ENCODE assay signal across 21 cellular contexts in genomic region chr20:52346797-52347196, GRCh38.
DNase-seq lines count a peak whose midpoint lies in the region; ATAC-seq, FAIRE-seq and TF ChIP-seq lines count a peak whose summit lies in the region.
"Had no signal": no experiment of that assay in that cellular context is flagged by ENCODE, and none has a peak within 500 bp of the region (broad histone marks: within the 10 kb centered on the region; RNA-seq: fewer than 3 reads in every experiment).

No MANE protein-coding gene starts in this region.

- no peaks in the 10 kb centered on the region for H3K79me1 ChIP-seq in H1 (ENCODE audit: low read depth, low read length)

- no peak for TF ChIP-seq POLR2A in H1 (IDR thresholded peaks at IDR 0.05; ENCODE audit: control extremely low read depth in 1 of 2, low read depth in 2 of 2, low read length in 2 of 2)

- H4K8ac ChIP-seq in H1 (ENCODE audit: extremely low read depth, insufficient read depth, low read length): no peak overlapping the region

- WGBS in H1 (ENCODE audit: extremely low coverage in 1 of 2, insufficient coverage in 1 of 2, insufficient read length in 1 of 2, insufficient replicate concordance in 2 of 2, low coverage in 1 of 2, low lambda C conversion rate in 2 of 2, missing lambda C conversion rate in 1 of 2), 2 experiments: 87% methylated on average over 2 of the region's 2 CpGs; no CpG with 5 or more reads in 1 of the 2 experiments
- WGBS in aorta, 2 donors: 79 to 85% methylated on average over 2 of the region's 2 CpGs

- H3K4me1 Mint-ChIP-seq in stimulated activated naive B cell treated with anti-CD40 and anti-IgM and Interleukin-4, amounts not matched to agents 10 μg/mL and 1 μg/mL and 100 μg/mL, for 72 hours: no peaks in the 10 kb centered on the region
- H3K4me1 Mint-ChIP-seq: GM23338 had no signal

- no peak overlapping the region for H3K4ac ChIP-seq in H1 (replicated peaks; ENCODE audit: insufficient read length, low read depth, low read length)

- H4K20me1 ChIP-seq in PC-9 (ENCODE audit: insufficient read depth) (no peaks in the 10 kb centered on the region), H1 (replicated peaks in 1 of 2; ENCODE audit: control insufficient read depth in 1 of 2, insufficient read depth in 2 of 2, low read length in 2 of 2) (no peaks in the 10 kb centered on the region)

- no peaks in the 10 kb centered on the region for H3K23me2 ChIP-seq in H1 (ENCODE audit: low read depth, low read length)

- H3K79me2 ChIP-seq in PC-9 (ENCODE audit: low read depth) (0 out of 2 replicates have a peak, but pooled peaks cover 17% of the 10 kb centered on the region), H1 (ENCODE audit: control insufficient read depth in 1 of 2, insufficient read depth in 2 of 2, low read length in 2 of 2) (no peaks in the 10 kb centered on the region)

- no peak overlapping the region for H4K91ac ChIP-seq in H1 (replicated peaks; ENCODE audit: insufficient read length, low read length)

- BruUV-seq in PC-9 (replicated peaks; lab: Mats Ljungman, UMichigan): no TSS peak

- H3K27me3 Mint-ChIP-seq in stimulated activated naive B cell treated with anti-CD40 and anti-IgM and Interleukin-4, amounts not matched to agents 10 μg/mL and 1 μg/mL and 100 μg/mL, for 72 hours: peaks cover 14 to 15% of the 10 kb centered on the region in 2 donors
- H3K27me3 Mint-ChIP-seq: CD4-positive, CD25-positive, alpha-beta regulatory T cell had no signal

- H3K27ac ChIP-seq in C4-2B (peak overlapping the region; percentile 22; the same call in 1 of the 2 replicates), PC-9 (no peak overlapping the region), H1 (ENCODE audit: low read depth, low read length) (no peak overlapping the region), aorta (ENCODE audit: low read depth in 1 of 2, low read length in 2 of 2) (no peak overlapping the region)

- no peak for TF ChIP-seq EP300 in H1 (IDR thresholded peaks at IDR 0.05; ENCODE audit: borderline replicate concordance in 1 of 2, low read depth in 2 of 2, low read length in 2 of 2)

- no peak overlapping the region for H2AFZ ChIP-seq in PC-9
- H2AFZ ChIP-seq in H1 (ENCODE audit: low read length): no peak overlapping the region
- H2AFZ ChIP-seq: GM23338 had no signal

- no peak overlapping the region for H3K27ac Mint-ChIP-seq in stimulated activated naive B cell treated with anti-CD40 and anti-IgM and Interleukin-4, amounts not matched to agents 10 μg/mL and 1 μg/mL and 100 μg/mL, for 72 hours
- H3K27ac Mint-ChIP-seq: CD4-positive, CD25-positive, alpha-beta regulatory T cell; CD8-positive, alpha-beta T cell; GM23338; HFFc6 had no signal

- H3K9ac ChIP-seq in H1 (replicated peaks in 1 of 4; ENCODE audit: extremely low read depth in 1 of 4, low read depth in 3 of 4, low read length in 3 of 4): no peak overlapping the region

- H2BK5ac ChIP-seq in H1 (ENCODE audit: low read depth, low read length): no peak overlapping the region

- H3K27me3 ChIP-seq in PC-9 (ENCODE audit: insufficient read depth, low read depth) (no peaks in the 10 kb centered on the region), H1 (replicated peaks in 1 of 4; ENCODE audit: control insufficient read depth in 3 of 4, extremely low read depth in 1 of 4, insufficient read depth in 3 of 4, low read length in 3 of 4) (no peaks in the 10 kb centered on the region), aorta (ENCODE audit: control insufficient read depth in 1 of 2, insufficient read depth in 2 of 2, low read length in 1 of 2) (no peaks in the 10 kb centered on the region)

- intact Hi-C loops in PC-9 (cut with micrococcal nuclease; ENCODE audit: unreplicated experiment) (no loop called here), aorta (cut with DNase I) (no loop called here)

- H2BK20ac ChIP-seq in H1 (ENCODE audit: low read length): no peak overlapping the region

- no peaks in the 10 kb centered on the region for H3F3A ChIP-seq in PC-9 (ENCODE audit: insufficient read depth, low read depth)

- H3K23ac ChIP-seq in H1 (ENCODE audit: insufficient read length): no peak overlapping the region

- no peak for TF ChIP-seq RAD21 in H1 (IDR thresholded peaks at IDR 0.05 in 1 of 2, conservative IDR thresholded peaks at IDR 0.05 in 1 of 2; ENCODE audit: low read depth in 2 of 2, low read length in 2 of 2)

- FAIRE-seq in HTR-8/SVneo (lab: Jason Lieb, UNC): peak; percentile 65
- no peak for FAIRE-seq in H1 (lab: Jason Lieb, UNC)
- FAIRE-seq: GM12878, GM19239, H54 had no signal

- H2BK120ac ChIP-seq in H1 (replicated peaks; ENCODE audit: low read depth, low read length): no peak overlapping the region

- H4K5ac ChIP-seq in H1 (ENCODE audit: insufficient read length, low read depth, low read length): no peak overlapping the region

- CTCF ChIA-PET in PC-9 (lab: Charles Lee): no interaction called here
- CTCF ChIA-PET in H1 (lab: Charles Lee; ENCODE audit: partially characterized antibody): interaction anchor here (1.4 kb wide), 1 partner anchor 10 kb away, joined by 4 read pairs; no protein-coding TSS in a partner anchor

- no peak for DNase-seq in HTR-8/SVneo (ENCODE audit: insufficient read length, low spot score)
- DNase-seq in PC-9: peak in 1 of 2 experiments; percentile 65
- DNase-seq in H1 (ENCODE audit: low read depth in 1 of 2, low spot score in 2 of 2): no peak
- DNase-seq in stimulated activated naive B cell treated with anti-CD40 and anti-IgM and Interleukin-4, amounts not matched to agents 10 μg/mL and 1 μg/mL and 100 μg/mL, for 72 hours: no peak
- no peak for DNase-seq in DMS53 (lab: John Stamatoyannopoulos, UW)
- no peak for DNase-seq in aorta
- DNase-seq: C1 segment of cervical spinal cord; Caco-2; CD4-positive, CD25-positive, alpha-beta regulatory T cell; CD8-positive, alpha-beta T cell; DMS153; DMS79; EL; GDM1; HFFc6 had no signal

- H3K4me2 ChIP-seq in PC-9 (0 out of 2 replicates have a peak overlapping the region, but pooled peaks have one; percentile 2), H1 (ENCODE audit: insufficient read depth in 1 of 2, low read depth in 2 of 2, low read length in 2 of 2) (no peak overlapping the region)
- H3K4me2 ChIP-seq: GM23338 had no signal

- no peaks in the 10 kb centered on the region for H3K36me3 ChIP-seq in PC-9 (ENCODE audit: low read depth)
- H3K36me3 ChIP-seq in H1 (ENCODE audit: control insufficient read depth in 2 of 4, insufficient read depth in 4 of 4, low read length in 3 of 4): no peaks in the 10 kb centered on the region
- H3K36me3 ChIP-seq in aorta (ENCODE audit: control insufficient read depth in 1 of 2, insufficient read depth in 2 of 2, low read length in 1 of 2): no peaks in the 10 kb centered on the region
- H3K36me3 ChIP-seq: HAP-1 had no signal

- H3K14ac ChIP-seq in H1 (ENCODE audit: insufficient read length): no peak overlapping the region

- H3K56ac ChIP-seq in H1 (replicated peaks; ENCODE audit: insufficient read length, low read depth, low read length): no peak overlapping the region

- no peak for TF ChIP-seq CTCF in C4-2B (conservative IDR thresholded peaks at IDR 0.05)
- TF ChIP-seq CTCF in PC-9 (conservative IDR thresholded peaks at IDR 0.05): no peak
- no peak for TF ChIP-seq CTCF in H1 (IDR thresholded peaks at IDR 0.05; ENCODE audit: control extremely low read depth in 1 of 3, insufficient read depth in 1 of 3, low read depth in 1 of 3, low read length in 3 of 3)

- no peaks in the 10 kb centered on the region for H3K36me3 Mint-ChIP-seq in stimulated activated naive B cell treated with anti-CD40 and anti-IgM and Interleukin-4, amounts not matched to agents 10 μg/mL and 1 μg/mL and 100 μg/mL, for 72 hours
- H3K36me3 Mint-ChIP-seq: CD4-positive, CD25-positive, alpha-beta regulatory T cell; CD8-positive, alpha-beta T cell had no signal

- H3K9me2 ChIP-seq in PC-9 (ENCODE audit: insufficient read depth): no peaks in the 10 kb centered on the region

- H3K9me3 ChIP-seq in PC-9 (ENCODE audit: insufficient read depth, low read depth): no peaks in the 10 kb centered on the region
- H3K9me3 ChIP-seq in H1 (ENCODE audit: insufficient read depth in 2 of 2, low read depth in 1 of 2, low read length in 1 of 2): no peaks in the 10 kb centered on the region
- H3K9me3 ChIP-seq in aorta (ENCODE audit: control insufficient read depth, low read length): no peaks in the 10 kb centered on the region
- H3K9me3 ChIP-seq: Caco-2, HAP-1 had no signal

- no peak overlapping the region for H3K18ac ChIP-seq in H1 (ENCODE audit: extremely low read depth, low read length)

- no peak for ATAC-seq in stimulated activated naive B cell treated with anti-CD40 and anti-IgM and Interleukin-4, amounts not matched to agents 10 μg/mL and 1 μg/mL and 100 μg/mL, for 72 hours (replicated peaks)
- no peak for ATAC-seq in aorta (ENCODE audit: low FRiP score)
- ATAC-seq: CD8-positive, alpha-beta T cell; GM12878; GM23338 had no signal

- H3K4me1 ChIP-seq in PC-9 (replicated peaks; ENCODE audit: insufficient read depth) (peaks cover 10% of the 10 kb centered on the region), H1 (replicated peaks in 1 of 4; ENCODE audit: control insufficient read depth in 3 of 4, insufficient read depth in 4 of 4, low read length in 3 of 4) (no peaks in the 10 kb centered on the region), aorta (ENCODE audit: control insufficient read depth in 1 of 2, insufficient read depth in 2 of 2, low read length in 2 of 2) (no peaks in the 10 kb centered on the region)
- H3K4me1 ChIP-seq: Caco-2, HAP-1 had no signal

- H3K9me3 Mint-ChIP-seq in stimulated activated naive B cell treated with anti-CD40 and anti-IgM and Interleukin-4, amounts not matched to agents 10 μg/mL and 1 μg/mL and 100 μg/mL, for 72 hours: peaks cover 0 to 3% of the 10 kb centered on the region in 2 donors
- H3K9me3 Mint-ChIP-seq: CD8-positive, alpha-beta T cell; GM23338 had no signal

- H2AK5ac ChIP-seq in H1 (ENCODE audit: low read depth, low read length): no peak overlapping the region

- POLR2A ChIA-PET in PC-9 (lab: Charles Lee; ENCODE audit: unreplicated experiment): no interaction called here
- POLR2A ChIA-PET in H1 (lab: Charles Lee; ENCODE audit: partially characterized antibody): no interaction called here

- no peak overlapping the region for H2BK12ac ChIP-seq in H1 (ENCODE audit: low read depth, low read length)

- H3K4me3 ChIP-seq in PC-9 (no peak overlapping the region), H1 (ENCODE audit: extremely low read depth in 1 of 4, insufficient read depth in 2 of 4, low read depth in 3 of 4, low read length in 4 of 4) (no peak overlapping the region), aorta (ENCODE audit: low read length in 2 of 2) (no peak overlapping the region)
- H3K4me3 ChIP-seq: GM12878, GM23338, HAP-1 had no signal

- no peak overlapping the region for H3K4me3 Mint-ChIP-seq in stimulated activated naive B cell treated with anti-CD40 and anti-IgM and Interleukin-4, amounts not matched to agents 10 μg/mL and 1 μg/mL and 100 μg/mL, for 72 hours
- H3K4me3 Mint-ChIP-seq: CD4-positive, CD25-positive, alpha-beta regulatory T cell; CD8-positive, alpha-beta T cell; GM23338; HFFc6 had no signal

- no peak overlapping the region for H2BK15ac ChIP-seq in H1 (ENCODE audit: low read length)

TF ChIP-seq in H1, 55 proteins besides CTCF, POLR2A, EP300 and RAD21:
- TF ChIP-seq TCF12 (IDR thresholded peaks at IDR 0.05; ENCODE audit: low read depth, low read length) (no peak), CEBPB (IDR thresholded peaks at IDR 0.05; ENCODE audit: low read depth, low read length) (peak; percentile 18; the same call in 1 of the 2 replicates)
TF ChIP-seq in H1: peak in this region for 1.
